40 cellular contexts compared by ENCODE assay signal in the genomic region with DNA sequence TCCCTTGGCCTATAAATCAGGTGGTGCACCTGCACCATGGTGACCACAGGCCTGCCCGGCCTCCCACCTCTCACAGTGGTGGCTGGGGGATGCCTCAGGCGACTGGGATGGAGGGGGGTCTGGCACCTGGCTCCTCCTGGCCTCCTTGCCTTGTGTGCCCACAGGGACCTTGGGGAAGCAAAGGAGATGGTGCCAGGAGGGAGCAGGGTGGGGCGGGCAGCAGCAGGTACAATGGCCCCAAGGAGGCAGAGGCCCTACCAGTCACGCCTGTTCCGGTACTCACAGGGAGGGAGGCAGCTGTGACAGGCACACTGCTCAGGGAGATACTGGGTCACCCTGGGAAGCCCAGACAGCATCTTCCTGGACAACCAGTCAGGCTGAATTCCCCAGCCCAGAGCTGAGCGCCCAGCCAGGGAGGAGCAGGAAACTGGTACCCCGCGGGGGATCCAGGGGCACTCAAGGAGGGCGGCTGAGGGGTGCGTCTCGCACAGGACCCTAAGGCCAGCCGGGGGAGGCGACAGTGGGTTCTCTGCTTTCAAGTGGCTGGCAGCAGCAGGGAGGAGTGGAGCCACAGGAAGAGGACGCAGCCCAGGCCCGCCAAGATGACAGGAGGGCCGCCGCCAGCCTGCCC. TPM values are rescaled to one million over a fixed set of nuclear protein-coding genes. Genes with fewer than 3 reads are reported as not detected.
"Had no signal": no experiment of that assay in that cellular context is flagged by ENCODE, and none has a peak within 500 bp of the region (broad histone marks: within the 10 kb centered on the region; RNA-seq: fewer than 3 reads in every experiment).

No MANE protein-coding gene starts in this region.

- DNase-seq: activated B cell treated with CpG ODN at 0.5 μM for 24 hours; activated CD4-positive, alpha-beta T cell treated with anti-CD3 and anti-CD28 coated beads for 1 hour; activated CD4-positive, alpha-beta T cell treated with anti-CD3 and anti-CD28 coated beads, Interleukin-2, amount 10 ng/mL, durations not matched to agents 24 days and 14 days; activated CD4-positive, alpha-beta T cell treated with anti-CD3 and anti-CD28 coated beads, Interleukin-2, amount 50 U/mL, for 4 hours; activated CD8-positive, alpha-beta T cell treated with anti-CD3 and anti-CD28 coated beads for 36 hours; activated gamma-delta T cell; activated naive CD4-positive, alpha-beta T cell treated with anti-CD3 and anti-CD28 coated beads for 36 hours; activated T-cell treated with anti-CD3 and anti-CD28 coated beads, Interleukin-2, amount 50 U/mL, for 1 hour; activated T-cell treated with anti-CD3 and anti-CD28 coated beads, Interleukin-2, amount 50 U/mL, for 72 hours; adrenal gland; MM.1S; MV-4-11; NCI-H1092 treated with DMSO at 0.1 percent for 48 hours; NCI-H1417; NCI-H146; NCI-H187; NCI-H2029 treated with DMSO at 0.1 percent for 48 hours; NCI-H2107; NCI-H2171; NCI-H510A; NCI-H526; NCI-H748 treated with DMSO at 0.1 percent for 48 hours; NK-92 treated with Interleukin-12 subunit alpha and Interleukin-12 subunit beta, amount 100 ng/mL, for 24 hours; PC-9; SW 1271; T-helper 1 cell; T-helper 2 cell; T-helper 9 cell had no signal

- H3K27me3 Mint-ChIP-seq: activated B cell treated with CpG ODN at 0.5 μM for 24 hours; activated CD4-positive, alpha-beta T cell treated with anti-CD3 and anti-CD28 coated beads, Interleukin-2, amount 10 ng/mL, durations not matched to agents 24 days and 14 days; activated CD8-positive, alpha-beta T cell treated with anti-CD3 and anti-CD28 coated beads for 36 hours; activated T-helper 17 cell treated with anti-CD3 and anti-CD28 coated beads, Interleukin-2, amount 50 U/mL, for 72 hours; brain had no signal

- ATAC-seq: activated CD8-positive, alpha-beta T cell treated with anti-CD3 and anti-CD28 coated beads for 36 hours; activated naive CD4-positive, alpha-beta T cell treated with anti-CD3 and anti-CD28 coated beads, Interleukin-2, amount 50 U/mL, for 72 hours; activated T-cell treated with anti-CD3 and anti-CD28 coated beads, Interleukin-2, amount 50 U/mL, for 72 hours; activated T-helper 17 cell treated with anti-CD3 and anti-CD28 coated beads, Interleukin-2, amount 50 U/mL, for 72 hours; Right ventricle myocardium inferior had no signal

- H3K36me3 ChIP-seq: adrenal gland had no signal

- H3K27ac Mint-ChIP-seq: activated B cell treated with CpG ODN at 0.5 μM for 24 hours; activated CD4-positive, alpha-beta T cell treated with anti-CD3 and anti-CD28 coated beads, Interleukin-2, amount 10 ng/mL, durations not matched to agents 24 days and 14 days; activated CD8-positive, alpha-beta T cell treated with anti-CD3 and anti-CD28 coated beads for 36 hours; activated naive CD4-positive, alpha-beta T cell treated with anti-CD3 and anti-CD28 coated beads for 36 hours; activated naive CD4-positive, alpha-beta T cell treated with anti-CD3 and anti-CD28 coated beads, Interleukin-2, amount 50 U/mL, for 72 hours; activated T-cell treated with anti-CD3 and anti-CD28 coated beads, Interleukin-2, amount 50 U/mL, for 72 hours; activated T-helper 17 cell treated with anti-CD3 and anti-CD28 coated beads, Interleukin-2, amount 50 U/mL, for 72 hours; brain had no signal

- H3K9me3 ChIP-seq: adrenal gland had no signal

- H3K4me1 ChIP-seq: adrenal gland had no signal

- H3K4me1 Mint-ChIP-seq: activated B cell treated with CpG ODN at 0.5 μM for 24 hours; activated CD4-positive, alpha-beta T cell treated with anti-CD3 and anti-CD28 coated beads, Interleukin-2, amount 10 ng/mL, durations not matched to agents 24 days and 14 days; activated T-helper 17 cell treated with anti-CD3 and anti-CD28 coated beads, Interleukin-2, amount 50 U/mL, for 72 hours; brain had no signal

- H3K4me3 Mint-ChIP-seq: activated B cell treated with CpG ODN at 0.5 μM for 24 hours; activated CD4-positive, alpha-beta T cell treated with anti-CD3 and anti-CD28 coated beads, Interleukin-2, amount 10 ng/mL, durations not matched to agents 24 days and 14 days; activated CD8-positive, alpha-beta T cell treated with anti-CD3 and anti-CD28 coated beads for 36 hours; activated naive CD4-positive, alpha-beta T cell treated with anti-CD3 and anti-CD28 coated beads for 36 hours; activated T-cell treated with anti-CD3 and anti-CD28 coated beads, Interleukin-2, amount 50 U/mL, for 72 hours; activated T-helper 17 cell treated with anti-CD3 and anti-CD28 coated beads, Interleukin-2, amount 50 U/mL, for 72 hours; brain had no signal

- H3K9me3 Mint-ChIP-seq: activated B cell treated with CpG ODN at 0.5 μM for 24 hours; activated CD4-positive, alpha-beta T cell treated with anti-CD3 and anti-CD28 coated beads, Interleukin-2, amount 10 ng/mL, durations not matched to agents 24 days and 14 days; activated CD8-positive, alpha-beta T cell treated with anti-CD3 and anti-CD28 coated beads for 36 hours; activated naive CD4-positive, alpha-beta T cell treated with anti-CD3 and anti-CD28 coated beads for 36 hours; activated naive CD4-positive, alpha-beta T cell treated with anti-CD3 and anti-CD28 coated beads, Interleukin-2, amount 50 U/mL, for 72 hours; activated T-cell treated with anti-CD3 and anti-CD28 coated beads, Interleukin-2, amount 50 U/mL, for 72 hours; activated T-helper 17 cell treated with anti-CD3 and anti-CD28 coated beads, Interleukin-2, amount 50 U/mL, for 72 hours had no signal

- H3K4me3 ChIP-seq: adrenal gland, PC-9 had no signal

- H3K36me3 Mint-ChIP-seq: activated naive CD4-positive, alpha-beta T cell treated with anti-CD3 and anti-CD28 coated beads, Interleukin-2, amount 50 U/mL, for 72 hours; brain had no signal

- H3K27me3 ChIP-seq: adrenal gland had no signal

- H3K27ac ChIP-seq: adrenal gland, KMS-11, PC-9, RWPE1, VCaP had no signal

RNA-seq across cellular contexts. Expression of a gene that starts 1.2 kb away (rescaled TPM):
- total RNA-seq: Right ventricle myocardium inferior had no signal

RNA-seq across cellular contexts. Expression of a gene that starts 35.8 kb away (rescaled TPM):
- total RNA-seq: LHCN-M2, PC-9 had no signal

RNA-seq across cellular contexts. Expression of a gene that starts 45.9 kb away (rescaled TPM):
- total RNA-seq: activated B cell treated with CpG ODN at 0.5 μM for 24 hours; activated CD4-positive, alpha-beta T cell treated with anti-CD3 and anti-CD28 coated beads, Interleukin-2, amount 10 ng/mL, durations not matched to agents 24 days and 14 days; activated CD8-positive, alpha-beta memory T cell treated with anti-CD3 and anti-CD28 coated beads for 36 hours; activated CD8-positive, alpha-beta T cell treated with anti-CD3 and anti-CD28 coated beads for 36 hours; activated naive CD4-positive, alpha-beta T cell treated with anti-CD3 and anti-CD28 coated beads for 36 hours; activated naive CD4-positive, alpha-beta T cell treated with anti-CD3 and anti-CD28 coated beads, Interleukin-2, amount 50 U/mL, for 72 hours; activated T-cell treated with anti-CD3 and anti-CD28 coated beads, Interleukin-2, amount 50 U/mL, for 72 hours; activated T-helper 17 cell treated with anti-CD3 and anti-CD28 coated beads, Interleukin-2, amount 50 U/mL, for 72 hours; astrocyte; bronchial epithelial cell; LHCN-M2; OCI-LY7; PC-9; Right ventricle myocardium inferior had no signal

RNA-seq across cellular contexts. Expression of a gene that starts 47.7 kb away (rescaled TPM):
- total RNA-seq: activated B cell treated with CpG ODN at 0.5 μM for 24 hours; activated CD4-positive, alpha-beta T cell treated with anti-CD3 and anti-CD28 coated beads, Interleukin-2, amount 10 ng/mL, durations not matched to agents 24 days and 14 days; activated CD8-positive, alpha-beta memory T cell treated with anti-CD3 and anti-CD28 coated beads for 36 hours; activated CD8-positive, alpha-beta T cell treated with anti-CD3 and anti-CD28 coated beads for 36 hours; activated naive CD4-positive, alpha-beta T cell treated with anti-CD3 and anti-CD28 coated beads for 36 hours; activated naive CD4-positive, alpha-beta T cell treated with anti-CD3 and anti-CD28 coated beads, Interleukin-2, amount 50 U/mL, for 72 hours; activated T-cell treated with anti-CD3 and anti-CD28 coated beads, Interleukin-2, amount 50 U/mL, for 72 hours; activated T-helper 17 cell treated with anti-CD3 and anti-CD28 coated beads, Interleukin-2, amount 50 U/mL, for 72 hours; LHCN-M2; OCI-LY7 had no signal
